ENCODE assay signal across 9 cellular contexts in the genomic region with DNA sequence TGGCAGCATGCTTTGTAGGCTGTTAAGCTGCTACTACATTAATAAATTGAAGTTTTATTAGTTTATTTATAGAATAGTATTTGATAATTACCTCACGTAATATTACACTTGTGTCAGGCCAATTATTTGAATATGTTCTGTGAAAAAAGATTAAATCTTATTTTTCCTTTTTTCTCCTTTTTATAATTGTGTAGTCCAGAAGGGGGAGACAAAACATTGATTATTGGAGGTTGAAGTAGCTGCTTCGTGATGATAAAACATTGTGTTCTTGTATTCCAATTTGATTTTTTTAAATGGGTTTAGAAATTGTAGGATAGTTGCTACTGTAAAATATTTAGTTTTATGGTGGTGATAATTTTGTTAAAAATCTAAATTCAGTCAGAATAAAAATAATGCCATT.
DNase-seq lines count a peak whose midpoint lies in the region; TF ChIP-seq lines count a peak whose summit lies in the region.
"Had no signal": no experiment of that assay in that cellular context is flagged by ENCODE, and none has a peak within 500 bp of the region (broad histone marks: within the 10 kb centered on the region; RNA-seq: fewer than 3 reads in every experiment).

No MANE protein-coding gene starts in this region.

- H3K4me3 ChIP-seq in endodermal cell (ENCODE audit: low read length) (no peak overlapping the region), retinal pigment epithelial cell (ENCODE audit: low read length) (no peak overlapping the region), vagina (no peak overlapping the region)

- H3K27me3 ChIP-seq in endodermal cell (ENCODE audit: control insufficient read depth, insufficient read depth, low read length, poor library complexity, severe bottlenecking) = no peaks in the 10 kb centered on the region
- no peaks in the 10 kb centered on the region for H3K27me3 ChIP-seq in vagina

- H3K27ac Mint-ChIP-seq in endodermal cell = no peak overlapping the region
- H3K27ac Mint-ChIP-seq: activated naive CD8-positive, alpha-beta T cell treated with anti-CD3 and anti-CD28 coated beads, Interleukin-2, amount 10 ng/mL, durations not matched to agents 7 days and 5 days had no signal

- TF ChIP-seq POLR2A in vagina (IDR thresholded peaks at IDR 0.05) = no peak

- peak; percentile 81 for TF ChIP-seq CTCF in endodermal cell (conservative IDR thresholded peaks at IDR 0.05)
- TF ChIP-seq CTCF in retinal pigment epithelial cell (conservative IDR thresholded peaks at IDR 0.05; ENCODE audit: low read depth, low read length) = peak; percentile 37
- peak in 1 of 3 experiments; percentile 38 for TF ChIP-seq CTCF in vagina (IDR thresholded peaks at IDR 0.05)

- no peaks in the 10 kb centered on the region for H3K9me3 ChIP-seq in endodermal cell (ENCODE audit: control insufficient read depth, low read length)
- no peaks in the 10 kb centered on the region for H3K9me3 ChIP-seq in vagina

- peaks cover 24% of the 10 kb centered on the region for H3K4me1 Mint-ChIP-seq in endodermal cell
- H3K4me1 Mint-ChIP-seq: activated naive CD8-positive, alpha-beta T cell treated with anti-CD3 and anti-CD28 coated beads, Interleukin-2, amount 10 ng/mL, durations not matched to agents 7 days and 5 days had no signal

- no peaks in the 10 kb centered on the region for H3K4me1 ChIP-seq in endodermal cell (ENCODE audit: control insufficient read depth, insufficient read depth, low read length)
- H3K4me1 ChIP-seq in vagina = no peaks in the 10 kb centered on the region

- no peak overlapping the region for H3K9ac ChIP-seq in endodermal cell (ENCODE audit: extremely low read depth, low read length, poor library complexity, severe bottlenecking)

- no peaks in the 10 kb centered on the region for H3K9me3 Mint-ChIP-seq in endodermal cell
- H3K9me3 Mint-ChIP-seq: activated naive CD8-positive, alpha-beta T cell treated with anti-CD3 and anti-CD28 coated beads, Interleukin-2, amount 10 ng/mL, durations not matched to agents 7 days and 5 days had no signal

- H3K36me3 Mint-ChIP-seq in endodermal cell (ENCODE audit: low read depth) = peaks cover 2% of the 10 kb centered on the region
- H3K36me3 Mint-ChIP-seq: activated naive CD8-positive, alpha-beta T cell treated with anti-CD3 and anti-CD28 coated beads, Interleukin-2, amount 10 ng/mL, durations not matched to agents 7 days and 5 days had no signal

- WGBS in endodermal cell (ENCODE audit: insufficient coverage in 1 of 2, insufficient read length in 1 of 2), 2 experiments = 64% methylated on average over 1 of the region's 2 CpGs; no CpG with 5 or more reads in 1 of the 2 experiments

- DNase-seq in NCI-H2081 (lab: John Stamatoyannopoulos, UW) (peak; percentile 22 to 26), NCI-H2081 treated with DMSO at 0.1 percent for 48 hours (lab: John Stamatoyannopoulos, UW) (no peak), NCI-H1694 treated with DMSO at 0.1 percent for 48 hours (lab: John Stamatoyannopoulos, UW) (peak; percentile 20), endodermal cell (no peak), retinal pigment epithelial cell (ENCODE audit: low read depth) (no peak), vagina (ENCODE audit: extremely low spot score in 2 of 2) (no peak)
- DNase-seq in activated effector memory CD4-positive, alpha-beta T cell treated with anti-CD3 and anti-CD28 coated beads, Interleukin-2, amount 50 U/mL, for 16 hours = no peak
- no peak for DNase-seq in activated CD4-positive, CD25-positive, alpha-beta regulatory T cell treated with anti-CD3 and anti-CD28 coated beads, Interleukin-2, amount 50 U/mL, for 72 hours
- DNase-seq: activated naive CD8-positive, alpha-beta T cell treated with anti-CD3 and anti-CD28 coated beads, Interleukin-2, amount 10 ng/mL, durations not matched to agents 7 days and 5 days had no signal

- no peaks in the 10 kb centered on the region for H3K36me3 ChIP-seq in endodermal cell (ENCODE audit: control insufficient read depth, insufficient read depth, low read length)
- no peaks in the 10 kb centered on the region for H3K36me3 ChIP-seq in vagina

- no peak overlapping the region for H3K4me3 Mint-ChIP-seq in endodermal cell
- H3K4me3 Mint-ChIP-seq: activated naive CD8-positive, alpha-beta T cell treated with anti-CD3 and anti-CD28 coated beads, Interleukin-2, amount 10 ng/mL, durations not matched to agents 7 days and 5 days had no signal

- no peak overlapping the region for H3K27ac ChIP-seq in endodermal cell (ENCODE audit: low read depth, low read length)
- no peak overlapping the region for H3K27ac ChIP-seq in vagina

- no peaks in the 10 kb centered on the region for H3K27me3 Mint-ChIP-seq in endodermal cell (ENCODE audit: insufficient read depth)
- H3K27me3 Mint-ChIP-seq: activated naive CD8-positive, alpha-beta T cell treated with anti-CD3 and anti-CD28 coated beads, Interleukin-2, amount 10 ng/mL, durations not matched to agents 7 days and 5 days had no signal

- intact Hi-C loops in vagina (cut with DNase I) = no loop called here

Comparison
In these comparisons a context has a peak if more than half of its experiments do, and no peak if none do; other contexts are left out.
1. DNase-seq: peak in NCI-H2081 (2 of 2) and NCI-H1694 treated with DMSO at 0.1 percent for 48 hours (single experiment); none in NCI-H2081 treated with DMSO at 0.1 percent for 48 hours (single experiment), endodermal cell (single experiment), retinal pigment epithelial cell (single experiment), vagina (0 of 2), activated effector memory CD4-positive, alpha-beta T cell treated with anti-CD3 and anti-CD28 coated beads, Interleukin-2, amount 50 U/mL, for 16 hours (single experiment) and activated CD4-positive, CD25-positive, alpha-beta regulatory T cell treated with anti-CD3 and anti-CD28 coated beads, Interleukin-2, amount 50 U/mL, for 72 hours (single experiment).